In genomic region chr19:41352279-41352608, GRCh38 we compare ENCODE assay signal across 7 cellular contexts. TPM values are rescaled to one million over a fixed set of nuclear protein-coding genes. Genes with fewer than 3 reads are reported as not detected.
DNase-seq lines count a peak whose midpoint lies in the region; ATAC-seq, FAIRE-seq and TF ChIP-seq lines count a peak whose summit lies in the region.

No MANE protein-coding gene starts in this region.

- H3K36me3 ChIP-seq in HUES6 (ENCODE audit: control insufficient read depth, insufficient read depth, low read length) = peaks cover 7% of the 10 kb centered on the region; the same call in 1 of the 2 replicates
- H3K36me3 ChIP-seq in keratinocyte (ENCODE audit: control insufficient read depth in 2 of 2, extremely low read depth in 1 of 2, insufficient read depth in 2 of 2, low read length in 2 of 2) = peaks cover 2 to 14% of the 10 kb centered on the region in 2 experiments
- H3K36me3 ChIP-seq in stomach smooth muscle (ENCODE audit: control insufficient read depth in 2 of 2, insufficient read depth in 2 of 2, low read length in 2 of 2) = peaks cover 3 to 4% of the 10 kb centered on the region in 2 donors

- no peaks in the 10 kb centered on the region for H3K27me3 Mint-ChIP-seq in activated naive CD8-positive, alpha-beta T cell treated with anti-CD3 and anti-CD28 coated beads for 36 hours

- no peak for FAIRE-seq in keratinocyte (lab: Jason Lieb, UNC)

- H3K4me1 Mint-ChIP-seq in activated naive CD8-positive, alpha-beta T cell treated with anti-CD3 and anti-CD28 coated beads for 36 hours = peaks cover 48% of the 10 kb centered on the region

- peaks cover 6% of the 10 kb centered on the region for H3K9me3 Mint-ChIP-seq in activated naive CD8-positive, alpha-beta T cell treated with anti-CD3 and anti-CD28 coated beads for 36 hours

- H3K9ac ChIP-seq in HUES6 (ENCODE audit: low read length) = peak overlapping the region; percentile 84
- peak overlapping the region; percentile 77 for H3K9ac ChIP-seq in keratinocyte (ENCODE audit: control insufficient read depth, extremely low read depth, insufficient read depth, low read length)
- peak overlapping the region; percentile 5 to 55 for H3K9ac ChIP-seq in stomach smooth muscle (ENCODE audit: low read length in 2 of 2)

- H3K4me3 ChIP-seq in HUES6 (ENCODE audit: low read depth, low read length) (peak overlapping the region; percentile 95), keratinocyte (ENCODE audit: control insufficient read depth in 2 of 3, extremely low read depth in 1 of 3, insufficient read depth in 2 of 3, low read depth in 1 of 3, low read length in 3 of 3) (peak overlapping the region; percentile 68 to 87 (median 86)), stomach smooth muscle (ENCODE audit: low read length in 2 of 2) (peak overlapping the region; percentile 81 to 84)

- H3K27me3 ChIP-seq in HUES6 (ENCODE audit: control insufficient read depth, insufficient read depth, low read length) = peaks cover 31% of the 10 kb centered on the region
- no peaks in the 10 kb centered on the region for H3K27me3 ChIP-seq in keratinocyte (ENCODE audit: control insufficient read depth, extremely low read depth, insufficient read depth, low read length)
- H3K27me3 ChIP-seq in stomach smooth muscle (ENCODE audit: control insufficient read depth in 1 of 2, insufficient read depth in 2 of 2, low read length in 2 of 2) = no peaks in the 10 kb centered on the region

- H3K79me2 ChIP-seq in keratinocyte (ENCODE audit: control insufficient read depth, insufficient read depth, low read length) = peaks cover 37% of the 10 kb centered on the region

- ATAC-seq in HG02798 (IDR thresholded peaks at IDR 0.05; ENCODE audit: poor library complexity, unreplicated experiment) = no peak

- peak overlapping the region; percentile 91 for H3K4me3 Mint-ChIP-seq in activated naive CD8-positive, alpha-beta T cell treated with anti-CD3 and anti-CD28 coated beads for 36 hours

- H3K9me1 ChIP-seq in keratinocyte (ENCODE audit: control insufficient read depth, extremely low read depth, insufficient read depth, low read length) = peaks cover 5% of the 10 kb centered on the region

- peaks cover 3% of the 10 kb centered on the region for H4K20me1 ChIP-seq in keratinocyte (ENCODE audit: control insufficient read depth, extremely low read depth, insufficient read depth, low read length)

- dilution Hi-C loops in keratinocyte (cut with MboI; ENCODE audit: extremely low pct_ligation_motif_present, low sequenced_read_pairs) = no loop called here

- H2AFZ ChIP-seq in keratinocyte (ENCODE audit: control insufficient read depth, low read length) = peak overlapping the region; percentile 44

- H3K27ac ChIP-seq in HUES6 (ENCODE audit: low read depth, low read length) (peak overlapping the region; percentile 43; the same call in 1 of the 2 replicates), keratinocyte (ENCODE audit: control insufficient read depth, insufficient read depth, low read length) (peak overlapping the region; percentile 69), stomach smooth muscle (ENCODE audit: low read length) (no peak overlapping the region)

- no peaks in the 10 kb centered on the region for H3K9me3 ChIP-seq in HUES6 (ENCODE audit: control insufficient read depth, insufficient read depth, low read depth, low read length)
- no peaks in the 10 kb centered on the region for H3K9me3 ChIP-seq in keratinocyte (ENCODE audit: control insufficient read depth, low read depth, low read length)
- no peaks in the 10 kb centered on the region for H3K9me3 ChIP-seq in stomach smooth muscle (ENCODE audit: control insufficient read depth in 2 of 2, low read length in 2 of 2)

- TF ChIP-seq CTCF in keratinocyte (optimal IDR thresholded peaks at IDR 0.05 in 1 of 3, IDR thresholded peaks at IDR 0.05 in 1 of 3, conservative IDR thresholded peaks at IDR 0.05 in 1 of 3; ENCODE audit: extremely low read depth in 1 of 3, insufficient read depth in 2 of 3, low read length in 3 of 3) = no peak

- H3K4me2 ChIP-seq in keratinocyte (ENCODE audit: control insufficient read depth, extremely low read depth, insufficient read depth, low read depth, low read length) = peak overlapping the region; percentile 99

- peaks cover 41% of the 10 kb centered on the region for H3K36me3 Mint-ChIP-seq in activated naive CD8-positive, alpha-beta T cell treated with anti-CD3 and anti-CD28 coated beads for 36 hours

- DNase-seq in activated naive CD8-positive, alpha-beta T cell treated with anti-CD3 and anti-CD28 coated beads for 36 hours = no peak
- DNase-seq in keratinocyte (ENCODE audit: low read depth, low spot score) (no peak), NCI-H2196 treated with DMSO at 0.1 percent for 48 hours (lab: John Stamatoyannopoulos, UW; ENCODE audit: unreplicated experiment) (no peak), NCI-H226 (no peak)

- peak overlapping the region; percentile 99 for H3K27ac Mint-ChIP-seq in activated naive CD8-positive, alpha-beta T cell treated with anti-CD3 and anti-CD28 coated beads for 36 hours

- H3K4me1 ChIP-seq in HUES6 (ENCODE audit: control insufficient read depth, insufficient read depth, low read length) (peaks cover 10% of the 10 kb centered on the region), keratinocyte (ENCODE audit: control insufficient read depth, extremely low read depth, insufficient read depth, low read length) (peaks cover 7% of the 10 kb centered on the region), stomach smooth muscle (ENCODE audit: control insufficient read depth, insufficient read depth, low read length) (peaks cover 29% of the 10 kb centered on the region)

RNA-seq across cellular contexts. Expression of gene TGFB1, which starts 1.5 kb away (rescaled TPM):
- 100 to 1,000 TPM; 152 to 154 TPM for total RNA-seq in activated naive CD8-positive, alpha-beta T cell treated with anti-CD3 and anti-CD28 coated beads for 36 hours
- polyA plus RNA-seq in keratinocyte = 4.3 to 11.0 TPM (median 5.8 TPM) in 3 replicates
- polyA plus RNA-seq in keratinocyte (2011; ENCODE audit: low read depth) = 11.2 TPM
- 5.6 and 13.6 TPM in 2 replicates for polyA plus RNA-seq in keratinocyte (2011; cell fraction: cytosol; rRNA removed)
- polyA plus RNA-seq in keratinocyte (2011; cell fraction: nucleus; rRNA removed) = 20.7 and 23.7 TPM in 2 replicates
- polyA plus RNA-seq in keratinocyte (2012; ENCODE audit: low replicate concordance) = 32.2 and 60.1 TPM in 2 replicates
- 7.1 to 54.7 TPM (median 23.9 TPM) in 3 replicates for polyA minus RNA-seq in keratinocyte
- polyA minus RNA-seq in keratinocyte (2011; cell fraction: cytosol; rRNA and poly(A)+ RNA removed) = 38.9 TPM
- 17.8 and 22.6 TPM in 2 replicates for polyA minus RNA-seq in keratinocyte (2011; cell fraction: nucleus; rRNA and poly(A)+ RNA removed)

RNA-seq across cellular contexts. Expression of gene B9D2, which starts 11.7 kb away (rescaled TPM):
- total RNA-seq in activated naive CD8-positive, alpha-beta T cell treated with anti-CD3 and anti-CD28 coated beads for 36 hours = 1 to 10 TPM; 6.4 to 8.1 TPM
- polyA plus RNA-seq in keratinocyte = 2.8 to 3.4 TPM (median 3.0 TPM) in 3 replicates
- polyA plus RNA-seq in keratinocyte (2011; ENCODE audit: low read depth) = 0.59 TPM
- polyA plus RNA-seq in keratinocyte (2011; cell fraction: cytosol; rRNA removed) = 1.5 and 3.5 TPM in 2 replicates
- polyA plus RNA-seq in keratinocyte (2011; cell fraction: nucleus; rRNA removed) = 1.8 and 2.4 TPM in 2 replicates
- polyA plus RNA-seq in keratinocyte (2012; ENCODE audit: low replicate concordance) = 2.8 and 4.8 TPM in 2 replicates
- polyA minus RNA-seq in keratinocyte = 0.76 to 1.8 TPM (median 1.6 TPM) in 3 replicates
- 6.7 TPM for polyA minus RNA-seq in keratinocyte (2011; cell fraction: cytosol; rRNA and poly(A)+ RNA removed)
- 1.0 and 1.2 TPM in 2 replicates for polyA minus RNA-seq in keratinocyte (2011; cell fraction: nucleus; rRNA and poly(A)+ RNA removed)

RNA-seq across cellular contexts. Expression of gene TMEM91, which starts 24.1 kb away (rescaled TPM):
- total RNA-seq in activated naive CD8-positive, alpha-beta T cell treated with anti-CD3 and anti-CD28 coated beads for 36 hours = 1 to 10 TPM; 4.0 to 4.5 TPM
- 4.4 to 10.1 TPM (median 6.3 TPM) in 3 replicates for polyA plus RNA-seq in keratinocyte
- 8.3 TPM for polyA plus RNA-seq in keratinocyte (2011; ENCODE audit: low read depth)
- polyA plus RNA-seq in keratinocyte (2011; cell fraction: cytosol; rRNA removed) = 3.9 and 6.3 TPM in 2 replicates
- 12.5 and 16.9 TPM in 2 replicates for polyA plus RNA-seq in keratinocyte (2011; cell fraction: nucleus; rRNA removed)
- 4.4 and 18.2 TPM in 2 replicates for polyA plus RNA-seq in keratinocyte (2012; ENCODE audit: low replicate concordance)
- 9.1 to 14.5 TPM (median 9.9 TPM) in 3 replicates for polyA minus RNA-seq in keratinocyte
- 8.1 TPM for polyA minus RNA-seq in keratinocyte (2011; cell fraction: cytosol; rRNA and poly(A)+ RNA removed)
- 4.0 and 7.8 TPM in 2 replicates for polyA minus RNA-seq in keratinocyte (2011; cell fraction: nucleus; rRNA and poly(A)+ RNA removed)

RNA-seq across cellular contexts. Expression of gene CCDC97, which starts 42.3 kb away (rescaled TPM):
- total RNA-seq in activated naive CD8-positive, alpha-beta T cell treated with anti-CD3 and anti-CD28 coated beads for 36 hours = 10 to 100 TPM; 19.1 to 20.5 TPM
- 6.8 to 9.6 TPM (median 9.5 TPM) in 3 replicates for polyA plus RNA-seq in keratinocyte
- 6.2 TPM for polyA plus RNA-seq in keratinocyte (2011; ENCODE audit: low read depth)
- 6.1 and 8.4 TPM in 2 replicates for polyA plus RNA-seq in keratinocyte (2011; cell fraction: cytosol; rRNA removed)
- polyA plus RNA-seq in keratinocyte (2011; cell fraction: nucleus; rRNA removed) = 13.7 and 17.1 TPM in 2 replicates
- 8.5 and 17.6 TPM in 2 replicates for polyA plus RNA-seq in keratinocyte (2012; ENCODE audit: low replicate concordance)
- 9.0 to 34.6 TPM (median 9.3 TPM) in 3 replicates for polyA minus RNA-seq in keratinocyte
- 7.7 TPM for polyA minus RNA-seq in keratinocyte (2011; cell fraction: cytosol; rRNA and poly(A)+ RNA removed)
- 7.8 and 10.6 TPM in 2 replicates for polyA minus RNA-seq in keratinocyte (2011; cell fraction: nucleus; rRNA and poly(A)+ RNA removed)

RNA-seq across cellular contexts. Expression of gene EXOSC5, which starts 44.9 kb away (rescaled TPM):
- 10 to 100 TPM; 43.5 to 44.6 TPM for total RNA-seq in activated naive CD8-positive, alpha-beta T cell treated with anti-CD3 and anti-CD28 coated beads for 36 hours
- polyA plus RNA-seq in keratinocyte = 12.5 to 18.2 TPM (median 14.7 TPM) in 3 replicates
- polyA plus RNA-seq in keratinocyte (2011; ENCODE audit: low read depth) = 5.2 TPM
- 9.8 and 17.2 TPM in 2 replicates for polyA plus RNA-seq in keratinocyte (2011; cell fraction: cytosol; rRNA removed)
- 8.0 and 9.1 TPM in 2 replicates for polyA plus RNA-seq in keratinocyte (2011; cell fraction: nucleus; rRNA removed)
- polyA plus RNA-seq in keratinocyte (2012; ENCODE audit: low replicate concordance) = 17.8 and 27.7 TPM in 2 replicates
- polyA minus RNA-seq in keratinocyte = 3.7 to 11.7 TPM (median 4.7 TPM) in 3 replicates
- polyA minus RNA-seq in keratinocyte (2011; cell fraction: cytosol; rRNA and poly(A)+ RNA removed) = 15.2 TPM
- 4.9 and 7.4 TPM in 2 replicates for polyA minus RNA-seq in keratinocyte (2011; cell fraction: nucleus; rRNA and poly(A)+ RNA removed)

Comparison
In these comparisons a context has a peak if more than half of its experiments do, and no peak if none do; other contexts are left out.
1. H3K9ac ChIP-seq: peak in every context shown above with its lines; median percentile 84 in HUES6; 77 in keratinocyte; 30 in stomach smooth muscle.